ENCODE assay signal across 15 cellular contexts in genomic region chr15:51144021-51144532, GRCh38. TPM values are rescaled to one million over a fixed set of nuclear protein-coding genes. Genes with fewer than 3 reads are reported as not detected.
A peak's percentile ranks its signal among the peaks of the same experiment; 100 is the strongest.
DNase-seq lines count a peak whose midpoint lies in the region; ATAC-seq and TF ChIP-seq lines count a peak whose summit lies in the region.
"Had no signal": no experiment of that assay in that cellular context is flagged by ENCODE, and none has a peak within 500 bp of the region (broad histone marks: within the 10 kb centered on the region; RNA-seq: fewer than 3 reads in every experiment).

No MANE protein-coding gene starts in this region.

- H3K36me3 ChIP-seq in left lung: no peaks in the 10 kb centered on the region
- H3K36me3 ChIP-seq: SJCRH30 had no signal

- H3K4me1 ChIP-seq in left lung: no peaks in the 10 kb centered on the region
- H3K4me1 ChIP-seq: SJCRH30 had no signal

- H3K9me3 Mint-ChIP-seq in chondrocyte (ENCODE audit: low read depth) (peaks cover 14% of the 10 kb centered on the region), nephron progenitor cell (peaks cover 30% of the 10 kb centered on the region)
- H3K9me3 Mint-ChIP-seq: effector memory CD8-positive, alpha-beta T cell; stimulated activated naive CD8-positive, alpha-beta T cell treated with anti-CD3 and anti-CD28 coated beads, Interleukin-15, Interleukin-2, amounts not matched to agents 100 ng/mL and 50 ng/mL, for 24 hours had no signal

- peaks cover 1% of the 10 kb centered on the region for H3K27me3 Mint-ChIP-seq in chondrocyte (ENCODE audit: low read depth)
- no peaks in the 10 kb centered on the region for H3K27me3 Mint-ChIP-seq in nephron progenitor cell (ENCODE audit: low read depth, poor library complexity)

- no peak for TF ChIP-seq CTCF in chondrocyte (IDR thresholded peaks at IDR 0.05)
- no peak for TF ChIP-seq CTCF in left lung (IDR thresholded peaks at IDR 0.05)
- no peak for TF ChIP-seq CTCF in nephron progenitor cell (IDR thresholded peaks at IDR 0.05)

- peaks cover 1% of the 10 kb centered on the region for H3K36me3 Mint-ChIP-seq in chondrocyte (ENCODE audit: low read depth)
- peaks cover 7% of the 10 kb centered on the region for H3K36me3 Mint-ChIP-seq in nephron progenitor cell (ENCODE audit: low read depth)

- peaks cover 0 to 8% of the 10 kb centered on the region in 2 donors for H3K9me3 ChIP-seq in left lung
- H3K9me3 ChIP-seq: SJCRH30 had no signal

- H3K4me1 Mint-ChIP-seq in chondrocyte (ENCODE audit: low read depth) (peaks cover 13% of the 10 kb centered on the region), nephron progenitor cell (no peaks in the 10 kb centered on the region)
- H3K4me1 Mint-ChIP-seq: neural crest cell had no signal

- DNase-seq in Caki2 (ENCODE audit: low read depth): peak; percentile 44
- peak; percentile 33 for DNase-seq in MV-4-11 (lab: John Stamatoyannopoulos, UW)
- no peak for DNase-seq in chondrocyte (ENCODE audit: low spot score)
- DNase-seq in left lung: no peak
- no peak for DNase-seq in nephron progenitor cell
- no peak for DNase-seq in activated CD4-positive, alpha-beta T cell treated with anti-CD3 and anti-CD28 coated beads for 4 hours
- DNase-seq in GF-D8 (lab: John Stamatoyannopoulos, UW): no peak
- DNase-seq: activated gamma-delta T cell treated with Interleukin-2 at 50 U/mL for 16 hours; effector memory CD8-positive, alpha-beta T cell; NCI-H2081 treated with DMSO at 0.1 percent for 48 hours had no signal

- H3K27me3 ChIP-seq in left lung: peaks cover 0 to 3% of the 10 kb centered on the region in 2 donors
- H3K27me3 ChIP-seq: SJCRH30 had no signal

- H3K27ac ChIP-seq in left lung: no peak overlapping the region
- H3K27ac ChIP-seq: SJCRH30 had no signal

- peak; percentile 75 for ATAC-seq in left lung
- no peak for ATAC-seq in HG02885 (IDR thresholded peaks at IDR 0.05; ENCODE audit: poor library complexity, unreplicated experiment)
- ATAC-seq: activated CD4-positive, CD25-positive, alpha-beta regulatory T cell treated with anti-CD3 and anti-CD28 coated beads, Interleukin-2, amount 50 U/mL, for 24 hours; effector memory CD8-positive, alpha-beta T cell had no signal

- in situ Hi-C loops in Caki2 (cut with HindIII; ENCODE audit: low pct_unique_long_range_greater_than_20kb, low sequenced_read_pairs): no loop called here

- intact Hi-C loops in left lung (cut with DNase I): no loop called here

- H3K4me3 Mint-ChIP-seq in chondrocyte (ENCODE audit: unreplicated experiment) (no peak overlapping the region), nephron progenitor cell (no peak overlapping the region)
- H3K4me3 Mint-ChIP-seq: effector memory CD8-positive, alpha-beta T cell; neural crest cell; stimulated activated naive CD8-positive, alpha-beta T cell treated with anti-CD3 and anti-CD28 coated beads, Interleukin-15, Interleukin-2, amounts not matched to agents 100 ng/mL and 50 ng/mL, for 24 hours had no signal

- no peak overlapping the region for H3K4me3 ChIP-seq in left lung
- H3K4me3 ChIP-seq: SJCRH30 had no signal

- H3K27ac Mint-ChIP-seq in chondrocyte (ENCODE audit: unreplicated experiment) (peak overlapping the region; percentile 67), nephron progenitor cell (no peak overlapping the region)
- H3K27ac Mint-ChIP-seq: effector memory CD8-positive, alpha-beta T cell; stimulated activated naive CD8-positive, alpha-beta T cell treated with anti-CD3 and anti-CD28 coated beads, Interleukin-15, Interleukin-2, amounts not matched to agents 100 ng/mL and 50 ng/mL, for 24 hours had no signal

RNA-seq across cellular contexts. Expression of gene TNFAIP8L3, which starts 49.4 kb away (rescaled TPM):
- total RNA-seq in Caki2 (2014; rRNA removed; shearing (Covaris generic); ENCODE audit: low replicate concordance): 0.14 TPM in 1 of 2 replicates, not detected in the other
- total RNA-seq in chondrocyte: 4.6 to 6.1 TPM (median 5.4 TPM) in 3 replicates
- 10 to 100 TPM in 1 of 2 donors, 1 to 10 TPM in 1; 3.7 to 25.0 TPM for total RNA-seq in left lung
- total RNA-seq: neural crest cell had no signal

Comparison
In these comparisons a context has a peak if more than half of its experiments do, and no peak if none do; other contexts are left out.
1. DNase-seq: peak in Caki2 (single experiment) and MV-4-11 (single experiment); none in chondrocyte (single experiment), left lung (0 of 2), nephron progenitor cell (single experiment), activated CD4-positive, alpha-beta T cell treated with anti-CD3 and anti-CD28 coated beads for 4 hours (0 of 2) and GF-D8 (single experiment).